Comparison of ENCODE assay signal across 16 cellular contexts in genomic region chr9:124302921-124303320, GRCh38.
"Had no signal": no experiment of that assay in that cellular context is flagged by ENCODE, and none has a peak within 500 bp of the region (broad histone marks: within the 10 kb centered on the region; RNA-seq: fewer than 3 reads in every experiment).

No MANE protein-coding gene starts in this region.

- H3K9me3 Mint-ChIP-seq: activated CD4-positive, alpha-beta T cell treated with anti-CD3 and anti-CD28 coated beads, Interleukin-2, amount 10 ng/mL, durations not matched to agents 7 days and 5 days; activated CD8-positive, alpha-beta T cell treated with anti-CD3 and anti-CD28 coated beads for 36 hours; nephron; type B pancreatic cell had no signal

- H3K36me3 Mint-ChIP-seq: activated CD8-positive, alpha-beta memory T cell treated with anti-CD3 and anti-CD28 coated beads, Interleukin-2, amount 10 ng/mL, durations not matched to agents 7 days and 5 days had no signal

- H3K27ac ChIP-seq: body of pancreas, left lung, right lobe of liver, SK-N-MC, skin epidermis had no signal

- H3K27me3 Mint-ChIP-seq: activated CD8-positive, alpha-beta memory T cell treated with anti-CD3 and anti-CD28 coated beads, Interleukin-2, amount 10 ng/mL, durations not matched to agents 7 days and 5 days; activated CD8-positive, alpha-beta T cell treated with anti-CD3 and anti-CD28 coated beads for 36 hours had no signal

- H3K4me3 Mint-ChIP-seq: activated CD4-positive, alpha-beta T cell treated with anti-CD3 and anti-CD28 coated beads, Interleukin-2, amount 10 ng/mL, durations not matched to agents 7 days and 5 days; activated CD8-positive, alpha-beta memory T cell treated with anti-CD3 and anti-CD28 coated beads, Interleukin-2, amount 10 ng/mL, durations not matched to agents 7 days and 5 days; activated CD8-positive, alpha-beta T cell treated with anti-CD3 and anti-CD28 coated beads for 36 hours; nephron; type B pancreatic cell had no signal

- H3K27me3 ChIP-seq: body of pancreas, left lung, right lobe of liver had no signal

- DNase-seq: activated CD4-positive, alpha-beta T cell treated with anti-CD3 and anti-CD28 coated beads, Interleukin-2, amount 10 ng/mL, durations not matched to agents 7 days and 5 days; activated CD8-positive, alpha-beta memory T cell treated with anti-CD3 and anti-CD28 coated beads, Interleukin-2, amount 10 ng/mL, durations not matched to agents 7 days and 5 days; activated CD8-positive, alpha-beta T cell treated with anti-CD3 and anti-CD28 coated beads for 36 hours; activated gamma-delta T cell; activated naive CD4-positive, alpha-beta T cell treated with anti-CD3 and anti-CD28 coated beads, Interleukin-2, amount 50 U/mL, for 16 hours; activated T-cell treated with anti-CD3 and anti-CD28 coated beads for 4 hours; anterior cingulate cortex; body of pancreas; caudate nucleus; left lung; right lobe of liver; stimulated activated CD4-positive, alpha-beta T cell treated with anti-CD3 and anti-CD28 coated beads, Interleukin-1b, Interleukin-23, amount 100 ng/mL, for 48 hours had no signal

- H3K27ac Mint-ChIP-seq: activated CD4-positive, alpha-beta T cell treated with anti-CD3 and anti-CD28 coated beads, Interleukin-2, amount 10 ng/mL, durations not matched to agents 7 days and 5 days; activated CD8-positive, alpha-beta memory T cell treated with anti-CD3 and anti-CD28 coated beads, Interleukin-2, amount 10 ng/mL, durations not matched to agents 7 days and 5 days; activated CD8-positive, alpha-beta T cell treated with anti-CD3 and anti-CD28 coated beads for 36 hours; nephron; type B pancreatic cell had no signal

- H3K4me3 ChIP-seq: body of pancreas, left lung, right lobe of liver, SK-N-MC, skin epidermis had no signal

- H3K9me3 ChIP-seq: body of pancreas, left lung, right lobe of liver had no signal

- H3K4me1 Mint-ChIP-seq: activated CD8-positive, alpha-beta memory T cell treated with anti-CD3 and anti-CD28 coated beads, Interleukin-2, amount 10 ng/mL, durations not matched to agents 7 days and 5 days had no signal
